10 cellular contexts compared by ENCODE assay signal in the genomic region with DNA sequence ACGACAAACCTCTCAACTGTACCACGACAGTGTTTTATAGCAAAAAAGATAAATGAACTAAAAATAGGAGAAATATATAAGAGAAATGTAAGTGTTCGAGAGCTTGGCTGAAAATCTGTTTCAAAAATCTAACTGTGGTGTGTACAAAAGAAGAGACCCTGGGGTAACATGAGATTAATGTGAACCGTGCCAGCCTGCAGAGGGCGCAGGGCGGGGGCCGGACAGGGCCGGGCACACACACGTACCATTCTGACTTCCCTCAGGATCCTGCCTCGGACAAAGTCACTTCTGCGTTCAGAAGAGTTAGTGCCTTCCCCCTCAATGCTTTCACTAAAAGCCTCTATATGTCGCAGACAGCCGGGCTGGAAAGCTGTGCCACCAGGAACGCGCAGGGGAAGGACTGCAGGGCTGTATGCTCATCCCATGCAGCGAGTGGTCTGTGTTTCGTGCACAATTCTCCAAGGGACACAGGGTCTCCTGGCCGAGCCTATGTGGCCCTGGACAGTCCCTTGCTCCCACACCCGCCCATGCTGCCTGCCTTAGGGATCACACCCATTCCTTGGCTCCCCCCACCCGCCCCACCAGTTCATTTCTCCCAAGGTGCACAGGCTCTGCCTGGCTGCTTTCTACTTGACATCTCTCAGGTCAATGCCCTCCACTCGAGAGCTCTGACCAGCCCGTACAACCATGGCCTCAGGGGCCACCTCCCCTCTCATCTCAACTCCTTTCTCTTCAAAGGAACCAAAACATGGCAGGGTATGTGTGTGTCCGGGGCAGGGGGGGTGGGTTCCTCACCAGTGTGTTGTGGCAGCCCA. TPM values are rescaled to one million over a fixed set of nuclear protein-coding genes. Genes with fewer than 3 reads are reported as not detected.
DNase-seq lines count a peak whose midpoint lies in the region; ATAC-seq, FAIRE-seq and TF ChIP-seq lines count a peak whose summit lies in the region.
"Had no signal": no experiment of that assay in that cellular context is flagged by ENCODE, and none has a peak within 500 bp of the region (broad histone marks: within the 10 kb centered on the region; RNA-seq: fewer than 3 reads in every experiment).

No MANE protein-coding gene starts in this region.

- WGBS in psoas muscle, 3 donors = 48 to 57% (median 55%) methylated on average over 23 of the region's 23 CpGs

- POLR2A ChIA-PET in OCI-LY7 (lab: Charles Lee) = interaction anchor here (1.1 kb wide), 1 partner anchor 8 kb away, joined by 3 read pairs; the partner anchor contains the start of gene CDCA4

- H3K79me2 ChIP-seq in OCI-LY7 (ENCODE audit: insufficient read depth, low read depth, low read length) = peaks cover 89% of the 10 kb centered on the region

- BruUV-seq in OCI-LY7 (replicated peaks; lab: Mats Ljungman, UMichigan) = no TSS peak

- no peak overlapping the region for H2AFZ ChIP-seq in OCI-LY7 (ENCODE audit: low read length)

- DNase-seq in D721Med (ENCODE audit: insufficient read length, low spot score) (no peak), OCI-LY7 (ENCODE audit: low spot score) (no peak), epithelial cell of proximal tubule (ENCODE audit: low read depth) (no peak), psoas muscle (no peak), 8988T (no peak), DMS79 treated with DMSO at 0.1 percent for 48 hours (lab: John Stamatoyannopoulos, UW) (no peak)
- no peak for DNase-seq in stimulated activated CD4-positive, alpha-beta T cell treated with anti-CD3 and anti-CD28 coated beads, Interleukin-15, amount 100 ng/mL, for 24 hours
- DNase-seq: activated T-cell treated with anti-CD3 and anti-CD28 coated beads, Interleukin-2, amount 50 U/mL, for 1 hour; naive thymus-derived CD8-positive, alpha-beta T cell had no signal

- H3K27me3 ChIP-seq in psoas muscle (ENCODE audit: insufficient read depth in 3 of 3, low read length in 2 of 3) = no peaks in the 10 kb centered on the region

- no peaks in the 10 kb centered on the region for H3K9me3 ChIP-seq in OCI-LY7 (ENCODE audit: low read length)
- H3K9me3 ChIP-seq in psoas muscle = no peaks in the 10 kb centered on the region

- ATAC-seq in psoas muscle (peak; percentile 59 to 88 (median 76)), GM18861 (IDR thresholded peaks at IDR 0.05; ENCODE audit: unreplicated experiment) (no peak)
- ATAC-seq: naive thymus-derived CD8-positive, alpha-beta T cell had no signal

- intact Hi-C loops in OCI-LY7 (cut with micrococcal nuclease; ENCODE audit: unreplicated experiment) = no loop called here
- intact Hi-C loops in psoas muscle (cut with DNase I) = no loop called here

- H3K4me2 ChIP-seq in OCI-LY7 (ENCODE audit: low read length) = peak overlapping the region; percentile 89; the same call in 1 of the 2 replicates

- no peak for FAIRE-seq in D721Med (lab: Jason Lieb, UNC)

- TF ChIP-seq CTCF in D721Med (IDR thresholded peaks at IDR 0.05; ENCODE audit: insufficient read depth, missing control alignments) (peak; percentile 16), OCI-LY7 (conservative IDR thresholded peaks at IDR 0.05; ENCODE audit: low read length) (peak; percentile 85), epithelial cell of proximal tubule (conservative IDR thresholded peaks at IDR 0.05; ENCODE audit: low read depth, low read length) (peak; percentile 59), psoas muscle (IDR thresholded peaks at IDR 0.05) (peak; percentile 46)

- H3K9me2 ChIP-seq in OCI-LY7 (ENCODE audit: insufficient read depth, low read length) = no peaks in the 10 kb centered on the region

- peaks cover 48% of the 10 kb centered on the region for H3K4me1 ChIP-seq in OCI-LY7 (ENCODE audit: insufficient read depth, low read length, poor library complexity, severe bottlenecking)
- no peaks in the 10 kb centered on the region for H3K4me1 ChIP-seq in psoas muscle

- H3K36me3 ChIP-seq in OCI-LY7 (ENCODE audit: insufficient read depth, low read length) (peaks cover 97% of the 10 kb centered on the region), psoas muscle (ENCODE audit: insufficient read depth in 1 of 2, low read depth in 1 of 2) (peaks cover 0 to 17% of the 10 kb centered on the region in 2 donors)

- H3K4me3 ChIP-seq in OCI-LY7 (ENCODE audit: low read depth, low read length, poor library complexity, severe bottlenecking) (no peak overlapping the region), epithelial cell of proximal tubule (ENCODE audit: low read depth, low read length) (no peak overlapping the region), psoas muscle (no peak overlapping the region)

- H3K27ac ChIP-seq in OCI-LY7 (ENCODE audit: low read depth, low read length, poor library complexity, severe bottlenecking) = no peak overlapping the region
- no peak overlapping the region for H3K27ac ChIP-seq in psoas muscle

- CTCF ChIA-PET in OCI-LY7 (lab: Charles Lee; ENCODE audit: unreplicated experiment) = interaction anchor here (0.6 kb wide), 1 partner anchor 1384 kb away, joined by 3 read pairs; the partner anchor contains the start of gene KLC1

- H4K20me1 ChIP-seq in OCI-LY7 (ENCODE audit: insufficient read depth, low read length) = peaks cover 61% of the 10 kb centered on the region

RNA-seq across cellular contexts. Expression of gene CDCA4, which starts 8.5 kb away (rescaled TPM):
- total RNA-seq in OCI-LY7 (2014; rRNA removed; shearing (Covaris generic)) = 109 and 110 TPM in 2 replicates
- 74.0 and 79.5 TPM in 2 replicates for total RNA-seq in OCI-LY7 (2022)
- 46.9 and 78.7 TPM in 2 replicates for total RNA-seq in epithelial cell of proximal tubule
- total RNA-seq in psoas muscle = 1 to 10 TPM in 2 of 4 donors, under 1 TPM in 2; 0.79 to 1.8 (median 1.1) TPM
- polyA plus RNA-seq in psoas muscle = 1 to 10 TPM; 1.3 to 3.3 (median 2.1) TPM

RNA-seq across cellular contexts. Expression of gene CLBA1, which starts 26.8 kb away (rescaled TPM):
- total RNA-seq in OCI-LY7 (2014; rRNA removed; shearing (Covaris generic)) = 0.08 and 0.82 TPM in 2 replicates
- 1.2 TPM in 1 of 2 replicates, not detected in the other for total RNA-seq in OCI-LY7 (2022)
- 4.5 and 5.0 TPM in 2 replicates for total RNA-seq in epithelial cell of proximal tubule
- 1 to 10 TPM; 1.3 to 2.2 (median 1.6) TPM for total RNA-seq in psoas muscle
- 1 to 10 TPM; 1.7 to 6.8 (median 6.1) TPM for polyA plus RNA-seq in psoas muscle

RNA-seq across cellular contexts. Expression of gene AHNAK2, which starts 34.2 kb away (rescaled TPM):
- 0.21 TPM in 1 of 2 replicates, not detected in the other for total RNA-seq in OCI-LY7 (2014; rRNA removed; shearing (Covaris generic))
- total RNA-seq in OCI-LY7 (2022) (0.09 and 0.61 TPM in 2 replicates), epithelial cell of proximal tubule (16.6 and 20.8 TPM in 2 replicates), psoas muscle (1 to 10 TPM; 1.3 to 4.7 (median 3.4) TPM)
- polyA plus RNA-seq in psoas muscle = 1 to 10 TPM in 1 of 3 donors, under 1 TPM in 2; 0.69 to 2.0 (median 0.75) TPM
- total RNA-seq: naive thymus-derived CD8-positive, alpha-beta T cell had no signal
- polyA plus RNA-seq: naive thymus-derived CD8-positive, alpha-beta T cell had no signal

RNA-seq across cellular contexts. Expression of gene GPR132, which starts 52.9 kb away (rescaled TPM):
- total RNA-seq in OCI-LY7 (2014; rRNA removed; shearing (Covaris generic)) = 0.10 and 1.0 TPM in 2 replicates
- total RNA-seq in OCI-LY7 (2022) = 1.9 and 3.0 TPM in 2 replicates
- 0.29 and 0.43 TPM in 2 replicates for total RNA-seq in epithelial cell of proximal tubule
- total RNA-seq in psoas muscle = under 1 TPM; 0.34 to 0.60 (median 0.41) TPM
- polyA plus RNA-seq in psoas muscle = under 1 TPM; 0.08 to 0.14 (median 0.13) TPM

Comparison
In these comparisons a context has a peak if more than half of its experiments do, and no peak if none do; other contexts are left out.
1. CTCF ChIP-seq: peak in every context shown above with its lines; median percentile 85 in OCI-LY7; 59 in epithelial cell of proximal tubule; 46 in psoas muscle; 16 in D721Med.
2. RNA of gene CDCA4, which starts 8.5 kb away (total RNA-seq): 74.0 to 110 TPM in OCI-LY7 and 46.9 to 78.7 TPM in epithelial cell of proximal tubule; 0.79 to 1.8 TPM in psoas muscle; every median in the first group is over 10 times any median in the second.